Comparison of ENCODE assay signal across 12 cellular contexts in the genomic region with DNA sequence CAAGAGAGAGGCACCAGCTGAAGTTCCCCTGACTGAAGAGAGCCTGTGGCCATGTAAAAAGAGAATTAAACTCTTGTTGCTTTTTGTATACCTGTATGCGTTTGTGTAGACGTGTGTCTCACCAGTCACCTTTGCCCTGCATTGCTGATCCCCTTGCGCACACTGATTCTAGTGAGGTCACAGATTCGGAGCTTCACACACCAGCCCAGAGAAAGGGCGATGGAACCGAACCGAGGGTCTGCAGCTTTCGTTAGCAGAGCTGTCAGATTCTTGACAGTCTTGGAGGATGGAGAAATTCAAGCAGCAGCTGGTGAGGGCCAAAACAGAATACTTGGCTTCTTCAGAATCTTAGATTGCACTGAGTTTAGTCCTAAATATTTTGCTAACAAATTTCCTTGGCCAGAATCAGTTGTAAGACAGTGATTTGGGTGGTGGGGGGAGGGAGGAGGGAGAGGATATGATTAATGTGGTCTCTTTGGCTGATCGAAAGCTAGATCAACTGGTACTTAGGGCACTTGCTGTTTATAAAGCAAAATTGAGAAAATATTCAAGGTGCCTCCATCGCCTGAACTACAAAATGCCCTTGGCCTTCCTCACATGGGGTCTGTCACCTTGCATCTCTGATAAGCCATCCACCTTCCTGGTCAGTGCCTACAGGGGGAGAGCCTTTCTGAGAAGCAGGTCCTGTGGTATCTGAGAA.
DNase-seq lines count a peak whose midpoint lies in the region; ATAC-seq and TF ChIP-seq lines count a peak whose summit lies in the region.
"Had no signal": no experiment of that assay in that cellular context is flagged by ENCODE, and none has a peak within 500 bp of the region (broad histone marks: within the 10 kb centered on the region; RNA-seq: fewer than 3 reads in every experiment).

No MANE protein-coding gene starts in this region.

- TF ChIP-seq CTCF in RWPE2 (IDR thresholded peaks at IDR 0.05; ENCODE audit: poor library complexity, severe bottlenecking), result no peak
- no peak for TF ChIP-seq CTCF in fibroblast of lung (conservative IDR thresholded peaks at IDR 0.05 in 1 of 2, IDR thresholded peaks at IDR 0.05 in 1 of 2; ENCODE audit: low read depth in 1 of 2, low read length in 2 of 2)
- no peak for TF ChIP-seq CTCF in stomach (IDR thresholded peaks at IDR 0.05)
- TF ChIP-seq CTCF in body of pancreas (IDR thresholded peaks at IDR 0.05), result no peak
- TF ChIP-seq CTCF in lower leg skin (IDR thresholded peaks at IDR 0.05), result no peak

- peaks cover 35% of the 10 kb centered on the region for H3K4me1 Mint-ChIP-seq in activated CD4-positive, alpha-beta T cell treated with anti-CD3 and anti-CD28 coated beads for 36 hours

- DNase-seq in activated CD4-positive, alpha-beta T cell treated with anti-CD3 and anti-CD28 coated beads for 36 hours, result no peak
- no peak for DNase-seq in activated CD4-positive, alpha-beta T cell treated with anti-CD3 and anti-CD28 coated beads for 4 hours
- DNase-seq in RWPE2 (ENCODE audit: low spot score) (no peak), fibroblast of lung (ENCODE audit: low read depth in 2 of 2) (no peak), stomach (no peak), body of pancreas (no peak), lower leg skin (ENCODE audit: low spot score in 2 of 2) (no peak)
- DNase-seq: H7, transverse colon had no signal

- ATAC-seq in activated CD4-positive, alpha-beta T cell treated with anti-CD3 and anti-CD28 coated beads for 36 hours, result no peak
- ATAC-seq in RWPE2 (ENCODE audit: low read depth) (no peak), GM21619 (IDR thresholded peaks at IDR 0.05; ENCODE audit: unreplicated experiment) (no peak), body of pancreas (no peak)

- no peak overlapping the region for H3K9ac ChIP-seq in fibroblast of lung (ENCODE audit: insufficient read depth, low read length)

- H3K4me3 ChIP-seq in RWPE2 (ENCODE audit: severe bottlenecking), result no peak overlapping the region
- H3K4me3 ChIP-seq in fibroblast of lung (replicated peaks in 1 of 4; ENCODE audit: control extremely low read depth in 1 of 4, insufficient read depth in 1 of 4, low read depth in 3 of 4, low read length in 4 of 4), result no peak overlapping the region
- H3K4me3 ChIP-seq in stomach, result no peak overlapping the region
- H3K4me3 ChIP-seq in body of pancreas, result no peak overlapping the region
- H3K4me3 ChIP-seq in lower leg skin (ENCODE audit: low read depth, poor library complexity, severe bottlenecking), result no peak overlapping the region
- H3K4me3 ChIP-seq: prostate gland, transverse colon had no signal

- H3K36me3 ChIP-seq in RWPE2 (ENCODE audit: low read depth) (no peaks in the 10 kb centered on the region), fibroblast of lung (ENCODE audit: control insufficient read depth, insufficient read depth, low read length) (no peaks in the 10 kb centered on the region), stomach (peaks cover 7 to 48% (median 44%) of the 10 kb centered on the region in 4 donors), body of pancreas (replicated peaks in 1 of 2; ENCODE audit: insufficient read depth in 1 of 2, low read depth in 2 of 2) (no peaks in the 10 kb centered on the region)
- H3K36me3 ChIP-seq: prostate gland, transverse colon had no signal

- POLR2A ChIA-PET in activated CD4-positive, alpha-beta T cell treated with anti-CD3 and anti-CD28 coated beads for 36 hours (lab: Charles Lee), result no interaction called here

- H3K9me3 ChIP-seq in RWPE2 (ENCODE audit: severe bottlenecking) (no peaks in the 10 kb centered on the region), fibroblast of lung (ENCODE audit: control insufficient read depth, insufficient read depth, low read depth, low read length) (no peaks in the 10 kb centered on the region), stomach (no peaks in the 10 kb centered on the region), body of pancreas (no peaks in the 10 kb centered on the region)
- H3K9me3 ChIP-seq: esophagus muscularis mucosa, prostate gland, transverse colon had no signal

- no peak overlapping the region for H2AFZ ChIP-seq in fibroblast of lung (ENCODE audit: low read length)

- H3K27me3 Mint-ChIP-seq in activated CD4-positive, alpha-beta T cell treated with anti-CD3 and anti-CD28 coated beads for 36 hours, result no peaks in the 10 kb centered on the region

- 80 to 92% (median 82%) methylated on average over 10 of the region's 10 CpGs for WGBS in stomach, 5 donors
- WGBS in body of pancreas, 2 donors, result 88 to 90% methylated on average over 10 of the region's 10 CpGs
- WGBS in lower leg skin, 2 donors, result 79 to 81% methylated on average over 10 of the region's 10 CpGs

- H3K27ac ChIP-seq in RWPE2 (ENCODE audit: poor library complexity, severe bottlenecking) (peak overlapping the region; percentile 91), fibroblast of lung (ENCODE audit: insufficient read depth, low read length) (no peak overlapping the region), stomach (peak overlapping the region in 4 of 5 donors; percentile 6 to 86 (median 79)), body of pancreas (no peak overlapping the region)

- H3K9me3 Mint-ChIP-seq in activated CD4-positive, alpha-beta T cell treated with anti-CD3 and anti-CD28 coated beads for 36 hours (ENCODE audit: low read depth), result no peaks in the 10 kb centered on the region

- TF ChIP-seq POLR2A in stomach (IDR thresholded peaks at IDR 0.05), result no peak
- TF ChIP-seq POLR2A in body of pancreas (IDR thresholded peaks at IDR 0.05), result no peak
- TF ChIP-seq POLR2A in lower leg skin (IDR thresholded peaks at IDR 0.05), result no peak

- no peaks in the 10 kb centered on the region for H3K27me3 ChIP-seq in RWPE2 (ENCODE audit: insufficient read depth, poor library complexity, severe bottlenecking)
- H3K27me3 ChIP-seq in fibroblast of lung (ENCODE audit: control insufficient read depth, insufficient read depth, low read length), result no peaks in the 10 kb centered on the region
- H3K27me3 ChIP-seq in stomach, result no peaks in the 10 kb centered on the region
- H3K27me3 ChIP-seq in body of pancreas, result no peaks in the 10 kb centered on the region
- H3K27me3 ChIP-seq: esophagus muscularis mucosa, transverse colon had no signal

- TF ChIP-seq EP300 in stomach (IDR thresholded peaks at IDR 0.05), result no peak

- peaks cover 26% of the 10 kb centered on the region for H3K4me1 ChIP-seq in RWPE2 (ENCODE audit: insufficient read depth, poor library complexity, severe bottlenecking)
- H3K4me1 ChIP-seq in fibroblast of lung (ENCODE audit: control insufficient read depth, extremely low read depth, insufficient read depth, low read length), result peaks cover 20% of the 10 kb centered on the region
- peaks cover 23 to 35% (median 28%) of the 10 kb centered on the region in 4 donors for H3K4me1 ChIP-seq in stomach
- H3K4me1 ChIP-seq in body of pancreas, result peaks cover 19% of the 10 kb centered on the region

- no peaks in the 10 kb centered on the region for H4K20me1 ChIP-seq in fibroblast of lung (ENCODE audit: control insufficient read depth, extremely low read depth, insufficient read depth, low read length)

- H3K4me3 Mint-ChIP-seq in activated CD4-positive, alpha-beta T cell treated with anti-CD3 and anti-CD28 coated beads for 36 hours, result no peak overlapping the region

- H3K4me2 ChIP-seq in fibroblast of lung (ENCODE audit: extremely low read depth, insufficient read depth, low read length), result peak overlapping the region; percentile 23

- peaks cover 3% of the 10 kb centered on the region for H3K36me3 Mint-ChIP-seq in activated CD4-positive, alpha-beta T cell treated with anti-CD3 and anti-CD28 coated beads for 36 hours (ENCODE audit: low read depth)

- CTCF ChIA-PET in activated CD4-positive, alpha-beta T cell treated with anti-CD3 and anti-CD28 coated beads for 36 hours (lab: Charles Lee), result interaction anchor here (0.8 to 1.2 kb wide), 2 partner anchors 51 to 76 kb away, joined by 4 read pairs; no protein-coding TSS in a partner anchor

- no peaks in the 10 kb centered on the region for H3K79me2 ChIP-seq in fibroblast of lung (ENCODE audit: control insufficient read depth, insufficient read depth, low read length)

- intact Hi-C loops in activated CD4-positive, alpha-beta T cell treated with anti-CD3 and anti-CD28 coated beads for 36 hours (cut with DNase I, micrococcal nuclease), result no loop called here
- intact Hi-C loops in stomach (cut with DNase I; ENCODE audit: low total_unique reads), result no loop called here
- intact Hi-C loops in body of pancreas (cut with DNase I), result no loop called here
- intact Hi-C loops in lower leg skin (cut with DNase I; ENCODE audit: low total_unique reads), result no loop called here

- H3K27ac Mint-ChIP-seq in activated CD4-positive, alpha-beta T cell treated with anti-CD3 and anti-CD28 coated beads for 36 hours, result peak overlapping the region; percentile 21

Comparison
In these comparisons a context has a peak if more than half of its experiments do, and no peak if none do; other contexts are left out.
1. H3K27ac ChIP-seq: peak in RWPE2 (single experiment) and stomach (4 of 5); none in fibroblast of lung (single experiment) and body of pancreas (0 of 4).